11 cellular contexts compared by ENCODE assay signal in genomic region chr16:74650966-74651567, GRCh38.
A peak's percentile ranks its signal among the peaks of the same experiment; 100 is the strongest.
DNase-seq lines count a peak whose midpoint lies in the region; ATAC-seq, FAIRE-seq and TF ChIP-seq lines count a peak whose summit lies in the region.
"Had no signal": no experiment of that assay in that cellular context is flagged by ENCODE, and none has a peak within 500 bp of the region (broad histone marks: within the 10 kb centered on the region; RNA-seq: fewer than 3 reads in every experiment).

No MANE protein-coding gene starts in this region.

- peaks cover 54% of the 10 kb centered on the region for H3K36me3 Mint-ChIP-seq in T-helper 2 cell treated with Interferon-gamma antibody and Interleukin-4, amounts not matched to agents 5 μg/mL and 100 μg/mL, for 36 hours (ENCODE audit: low read depth)

- peak; percentile 21 for FAIRE-seq in islet of Langerhans (lab: Jason Lieb, UNC)

- H3K4me1 Mint-ChIP-seq in T-helper 2 cell treated with Interferon-gamma antibody and Interleukin-4, amounts not matched to agents 5 μg/mL and 100 μg/mL, for 36 hours (ENCODE audit: low read depth): peaks cover 17% of the 10 kb centered on the region

- H3K4me3 ChIP-seq in GM12875 (ENCODE audit: low read depth, low read length): no peak overlapping the region

- no peaks in the 10 kb centered on the region for H3K9me3 Mint-ChIP-seq in T-helper 2 cell treated with Interferon-gamma antibody and Interleukin-4, amounts not matched to agents 5 μg/mL and 100 μg/mL, for 36 hours
- H3K9me3 Mint-ChIP-seq: T-helper 1 cell treated with Interleukin-12 subunit alpha and Interleukin-12 subunit beta and Interleukin-4 antibody, amounts not matched to agents 30 μg/mL and 1 μg/mL, for 36 hours had no signal

- H3K27ac ChIP-seq in VCaP: no peak overlapping the region

- no peak overlapping the region for H3K27ac Mint-ChIP-seq in T-helper 2 cell treated with Interferon-gamma antibody and Interleukin-4, amounts not matched to agents 5 μg/mL and 100 μg/mL, for 36 hours
- H3K27ac Mint-ChIP-seq: T-helper 1 cell treated with Interleukin-12 subunit alpha and Interleukin-12 subunit beta and Interleukin-4 antibody, amounts not matched to agents 30 μg/mL and 1 μg/mL, for 36 hours had no signal

- no peak for ATAC-seq in GM19467 (IDR thresholded peaks at IDR 0.05; ENCODE audit: unreplicated experiment)

- H3K27me3 Mint-ChIP-seq in T-helper 2 cell treated with Interferon-gamma antibody and Interleukin-4, amounts not matched to agents 5 μg/mL and 100 μg/mL, for 36 hours (ENCODE audit: low read depth): no peaks in the 10 kb centered on the region

- TF ChIP-seq CTCF in AG09319 (IDR thresholded peaks at IDR 0.05; ENCODE audit: low read depth, low read length): peak; percentile 38
- peak; percentile 13; the same call in 1 of the 2 replicates for TF ChIP-seq CTCF in GM12875 (IDR thresholded peaks at IDR 0.05; ENCODE audit: borderline replicate concordance, insufficient read depth, low read depth, low read length)
- TF ChIP-seq CTCF in VCaP (conservative IDR thresholded peaks at IDR 0.05): peak; percentile 72

- no peak overlapping the region for H3K4me3 Mint-ChIP-seq in T-helper 2 cell treated with Interferon-gamma antibody and Interleukin-4, amounts not matched to agents 5 μg/mL and 100 μg/mL, for 36 hours
- H3K4me3 Mint-ChIP-seq: T-helper 1 cell treated with Interleukin-12 subunit alpha and Interleukin-12 subunit beta and Interleukin-4 antibody, amounts not matched to agents 30 μg/mL and 1 μg/mL, for 36 hours had no signal

- no peak for DNase-seq in AG09319 (ENCODE audit: extremely low read depth, low read depth)
- DNase-seq in T-helper 2 cell treated with Interferon-gamma antibody and Interleukin-4, amounts not matched to agents 5 μg/mL and 100 μg/mL, for 36 hours (ENCODE audit: low spot score): no peak
- DNase-seq in stimulated activated CD8-positive, alpha-beta memory T cell treated with anti-CD3 and anti-CD28 coated beads, Interleukin-4, amount 100 ng/mL, for 48 hours: no peak
- no peak for DNase-seq in activated CD8-positive, alpha-beta memory T cell treated with anti-CD3 and anti-CD28 coated beads, Interleukin-2, amount 50 U/mL, for 48 hours
- DNase-seq: kidney glomerular epithelial cell, NCI-H1092 had no signal

Comparison
In these comparisons a context has a peak if more than half of its experiments do, and no peak if none do; other contexts are left out.
1. CTCF ChIP-seq: peak in every context shown above with its lines; median percentile 72 in VCaP; 38 in AG09319; 13 in GM12875.